Comparison of ENCODE assay signal across 26 cellular contexts in genomic region chr3:66561374-66561773, GRCh38.
A peak's percentile ranks its signal among the peaks of the same experiment; 100 is the strongest.
DNase-seq lines count a peak whose midpoint lies in the region; TF ChIP-seq lines count a peak whose summit lies in the region.
"Had no signal": no experiment of that assay in that cellular context is flagged by ENCODE, and none has a peak within 500 bp of the region (broad histone marks: within the 10 kb centered on the region; RNA-seq: fewer than 3 reads in every experiment).

No MANE protein-coding gene starts in this region.

- H3K79me1 ChIP-seq in mesenchymal stem cell (replicated peaks; ENCODE audit: low read length, poor library complexity, severe bottlenecking): no peaks in the 10 kb centered on the region

- no peak for TF ChIP-seq EP300 in stomach (IDR thresholded peaks at IDR 0.05)

- H3K9me3 ChIP-seq in mesenchymal stem cell (ENCODE audit: control insufficient read depth, low read length) (no peaks in the 10 kb centered on the region), right atrium auricular region (no peaks in the 10 kb centered on the region), stomach (peaks cover 0 to 6% (median 2%) of the 10 kb centered on the region in 4 donors)
- H3K9me3 ChIP-seq: thoracic aorta had no signal

- no peak overlapping the region for H3K4me2 ChIP-seq in mesenchymal stem cell (ENCODE audit: low read length, poor library complexity, severe bottlenecking)

- H3K27me3 ChIP-seq in mesenchymal stem cell (ENCODE audit: control insufficient read depth in 1 of 2, insufficient read depth in 1 of 2, low read length in 2 of 2) (no peaks in the 10 kb centered on the region), right atrium auricular region (no peaks in the 10 kb centered on the region), stomach (no peaks in the 10 kb centered on the region)

- H2BK5ac ChIP-seq in mesenchymal stem cell (ENCODE audit: low read depth, low read length, poor library complexity, severe bottlenecking): no peak overlapping the region

- DNase-seq in A172 (ENCODE audit: low spot score) (peak; percentile 12), HCEC 1CT (peak; percentile 30), epithelial cell of esophagus (ENCODE audit: low read depth) (peak; percentile 24), mesenchymal stem cell (peak; percentile 29), glomerular visceral epithelial cell (ENCODE audit: extremely low spot score) (no peak), right atrium auricular region (ENCODE audit: low spot score) (no peak), stomach (no peak)
- DNase-seq: ACHN; activated B cell treated with CpG ODN at 0.5 μM for 24 hours; activated CD4-positive, alpha-beta T cell treated with anti-CD3 and anti-CD28 coated beads, Interleukin-2, amount 50 U/mL, for 48 hours; activated CD8-positive, alpha-beta memory T cell treated with anti-CD3 and anti-CD28 coated beads, Interleukin-2, amount 50 U/mL, for 4 hours; activated naive CD8-positive, alpha-beta T cell treated with anti-CD3 and anti-CD28 coated beads, Interleukin-2, amount 10 ng/mL, durations not matched to agents 7 days and 5 days; CD8-positive, alpha-beta T cell; H7; hypothalamus; KBM-7; left colon; NCI-H1092 treated with DMSO at 0.1 percent for 48 hours; NCI-H1694 treated with DMSO at 0.1 percent for 48 hours; NCI-H2171; NCI-H510A; occipital lobe; stimulated activated naive CD4-positive, alpha-beta T cell had no signal

- no peak overlapping the region for H3K14ac ChIP-seq in mesenchymal stem cell (ENCODE audit: low read length in 2 of 2)

- H2BK120ac ChIP-seq in mesenchymal stem cell (ENCODE audit: low read depth, low read length): no peak overlapping the region

- H2BK12ac ChIP-seq in mesenchymal stem cell (ENCODE audit: low read length in 2 of 2): no peak overlapping the region

- H3K4me1 ChIP-seq in mesenchymal stem cell (ENCODE audit: control insufficient read depth, insufficient read depth, low read depth, low read length): no peaks in the 10 kb centered on the region
- no peaks in the 10 kb centered on the region for H3K4me1 ChIP-seq in right atrium auricular region
- peaks cover 0 to 9% (median 0%) of the 10 kb centered on the region in 4 donors for H3K4me1 ChIP-seq in stomach

- H3K23ac ChIP-seq in mesenchymal stem cell (ENCODE audit: low read length in 2 of 2): no peak overlapping the region

- intact Hi-C loops in stomach (cut with DNase I; ENCODE audit: low total_unique reads): no loop called here

- no peak overlapping the region for H4K8ac ChIP-seq in mesenchymal stem cell (ENCODE audit: low read length)

- no peak overlapping the region for H3K4me3 ChIP-seq in epithelial cell of esophagus (ENCODE audit: low read length)
- no peak overlapping the region for H3K4me3 ChIP-seq in mesenchymal stem cell (ENCODE audit: insufficient read depth in 1 of 2, low read depth in 1 of 2, low read length in 2 of 2)
- no peak overlapping the region for H3K4me3 ChIP-seq in right atrium auricular region
- H3K4me3 ChIP-seq in stomach: no peak overlapping the region
- H3K4me3 ChIP-seq: GM12878, thoracic aorta had no signal

- no peak for TF ChIP-seq CTCF in epithelial cell of esophagus (IDR thresholded peaks at IDR 0.05; ENCODE audit: insufficient read depth, low read depth, low read length, missing control alignments)
- no peak for TF ChIP-seq CTCF in right atrium auricular region (IDR thresholded peaks at IDR 0.05)
- no peak for TF ChIP-seq CTCF in stomach (IDR thresholded peaks at IDR 0.05)

- H2AK5ac ChIP-seq in mesenchymal stem cell (ENCODE audit: low read length, severe bottlenecking): no peak overlapping the region

- H2BK15ac ChIP-seq in mesenchymal stem cell (ENCODE audit: low read depth, poor library complexity, severe bottlenecking): no peak overlapping the region

- H4K91ac ChIP-seq in mesenchymal stem cell (ENCODE audit: low read length): no peak overlapping the region

- H3K4ac ChIP-seq in mesenchymal stem cell (ENCODE audit: low read depth in 1 of 2, low read length in 2 of 2): no peak overlapping the region

- TF ChIP-seq POLR2A in stomach (IDR thresholded peaks at IDR 0.05): no peak

- no peak overlapping the region for H2AFZ ChIP-seq in mesenchymal stem cell (ENCODE audit: low read depth, low read length)

- no peak overlapping the region for H3K9ac ChIP-seq in mesenchymal stem cell (ENCODE audit: low read length)

- no peaks in the 10 kb centered on the region for H3K36me3 ChIP-seq in mesenchymal stem cell (ENCODE audit: control insufficient read depth in 1 of 2, insufficient read depth in 2 of 2, low read depth in 1 of 2, low read length in 2 of 2)
- H3K36me3 ChIP-seq in right atrium auricular region: no peaks in the 10 kb centered on the region
- H3K36me3 ChIP-seq in stomach: no peaks in the 10 kb centered on the region
- H3K36me3 ChIP-seq: thoracic aorta had no signal

- H3K27ac ChIP-seq in mesenchymal stem cell (ENCODE audit: low read length, poor library complexity, severe bottlenecking): no peak overlapping the region
- no peak overlapping the region for H3K27ac ChIP-seq in right atrium auricular region
- H3K27ac ChIP-seq in stomach: no peak overlapping the region
- H3K27ac ChIP-seq: RWPE1, thoracic aorta had no signal

- no peak overlapping the region for H3K18ac ChIP-seq in mesenchymal stem cell (ENCODE audit: low read depth in 1 of 2, low read length in 2 of 2)

Comparison
In these comparisons a context has a peak if more than half of its experiments do, and no peak if none do; other contexts are left out.
1. DNase-seq: peak in A172 (single experiment), HCEC 1CT (single experiment), epithelial cell of esophagus (single experiment) and mesenchymal stem cell (single experiment); none in glomerular visceral epithelial cell (single experiment), right atrium auricular region (single experiment) and stomach (single experiment).